ENCODE assay signal across 8 cellular contexts in genomic region chr5:126594676-126595485, GRCh38. TPM values are rescaled to one million over a fixed set of nuclear protein-coding genes. Genes with fewer than 3 reads are reported as not detected.
DNase-seq lines count a peak whose midpoint lies in the region; ATAC-seq, FAIRE-seq and TF ChIP-seq lines count a peak whose summit lies in the region.

Gene ALDH7A1, minus strand, starts transcription at chr5:126595219. Its CDS starts 21 bp downstream, at chr5:126595198.

- DNase-seq in GM12892 (ENCODE audit: insufficient read length) (peak; percentile 23), NCI-H2107 (lab: John Stamatoyannopoulos, UW) (peak; percentile 35), dermis microvascular lymphatic vessel endothelial cell (ENCODE audit: low read depth in 2 of 2) (peak; percentile 92 to 98), left colon (peak; percentile 91 to 92), GDM1 (lab: John Stamatoyannopoulos, UW) (no peak)
- DNase-seq in activated CD4-positive, alpha-beta T cell treated with anti-CD3 and anti-CD28 coated beads for 4 hours, result peak; percentile 24 to 31
- DNase-seq in stimulated activated CD4-positive, alpha-beta T cell treated with anti-CD3 and anti-CD28 coated beads, Interleukin-15, amount 100 ng/mL, for 24 hours, result peak; percentile 77

- FAIRE-seq in GM12892 (lab: Jason Lieb, UNC), result peak; percentile 14

- ATAC-seq in HG02642 (IDR thresholded peaks at IDR 0.05; ENCODE audit: poor library complexity, unreplicated experiment) (peak; percentile 89), left colon (peak; percentile 87)

- intact Hi-C loops in left colon (cut with DNase I, micrococcal nuclease), result no loop called here

- no peak for TF ChIP-seq POLR2A in GM12892 (IDR thresholded peaks at IDR 0.05; ENCODE audit: low read depth, low read length)

RNA-seq across cellular contexts. Expression of gene ALDH7A1, which starts in this region (rescaled TPM):
- 1.1 TPM for polyA plus RNA-seq in GM12892 (2012; ENCODE audit: missing spikeins)
- total RNA-seq in dermis microvascular lymphatic vessel endothelial cell (20.4 and 40.2 TPM in 2 replicates), left colon (10 to 100 TPM; 50.5 to 61.8 TPM)
